In genomic region chr16:54706406-54706805, GRCh38 we compare ENCODE assay signal across 8 cellular contexts.
"Had no signal": no experiment of that assay in that cellular context is flagged by ENCODE, and none has a peak within 500 bp of the region (broad histone marks: within the 10 kb centered on the region; RNA-seq: fewer than 3 reads in every experiment).

No MANE protein-coding gene starts in this region.

- ATAC-seq: GM12878 had no signal

- H3K4me3 ChIP-seq: GM12878 had no signal

- FAIRE-seq: G401.6, GM12878, GM12891, GM12892, GM18507, GM19239 had no signal

- DNase-seq: GDM1, GF-D8 had no signal
